In genomic region chr12:119177724-119178380, GRCh38 we compare ENCODE assay signal across 17 cellular contexts. TPM values are rescaled to one million over a fixed set of nuclear protein-coding genes. Genes with fewer than 3 reads are reported as not detected.
DNase-seq lines count a peak whose midpoint lies in the region; ATAC-seq and TF ChIP-seq lines count a peak whose summit lies in the region.
"Had no signal": no experiment of that assay in that cellular context is flagged by ENCODE, and none has a peak within 500 bp of the region (broad histone marks: within the 10 kb centered on the region; RNA-seq: fewer than 3 reads in every experiment).

No MANE protein-coding gene starts in this region.

- H3K27ac Mint-ChIP-seq in Caco-2 (ENCODE audit: unreplicated experiment) (peak overlapping the region; percentile 97), immature natural killer cell (no peak overlapping the region)
- H3K27ac Mint-ChIP-seq: T-helper 1 cell treated with Interleukin-12 subunit alpha and Interleukin-12 subunit beta and Interleukin-4 antibody, amounts not matched to agents 30 μg/mL and 1 μg/mL, for 36 hours had no signal

- H3K4me1 Mint-ChIP-seq in Caco-2 (ENCODE audit: low read depth, unreplicated experiment): peaks cover 29% of the 10 kb centered on the region
- H3K4me1 Mint-ChIP-seq in immature natural killer cell: no peaks in the 10 kb centered on the region

- intact Hi-C loops in Caco-2 (cut with micrococcal nuclease; ENCODE audit: unreplicated experiment) (loop anchor here (1.0 to 10.0 kb wide), 3 partner anchors 9 to 61 kb away; no protein-coding TSS in a partner anchor), ascending aorta (cut with DNase I) (loop anchor here (1.0 to 10.0 kb wide), 4 partner anchors 22 to 1116 kb away; partner anchors contain the start of genes PEBP1, SUDS3 and WSB2), left lung (cut with DNase I) (no loop called here)

- H3K4me1 ChIP-seq in Caco-2: peaks cover 47% of the 10 kb centered on the region
- H3K4me1 ChIP-seq in ascending aorta: peaks cover 4 to 33% of the 10 kb centered on the region in 2 donors
- peaks cover 5 to 23% of the 10 kb centered on the region in 2 donors for H3K4me1 ChIP-seq in left lung
- H3K4me1 ChIP-seq in skeletal muscle tissue (ENCODE audit: control insufficient read depth in 3 of 3, insufficient read depth in 3 of 3, low read length in 3 of 3): peaks cover 27 to 37% (median 35%) of the 10 kb centered on the region in 3 donors

- H3K9me3 ChIP-seq in Caco-2 (no peaks in the 10 kb centered on the region), ascending aorta (no peaks in the 10 kb centered on the region), left lung (no peaks in the 10 kb centered on the region), skeletal muscle tissue (ENCODE audit: control insufficient read depth in 3 of 3, low read length in 3 of 3) (no peaks in the 10 kb centered on the region)

- POLR2A ChIA-PET in Caco-2 (lab: Charles Lee): interaction anchor here (0.6 to 1.3 kb wide), 3 partner anchors 9 to 213 kb away, joined by 3 to 4 read pairs (median 3); no protein-coding TSS in a partner anchor

- H3K27ac ChIP-seq in ascending aorta: peak overlapping the region; percentile 96 to 97
- H3K27ac ChIP-seq in left lung: peak overlapping the region; percentile 87 to 94
- peak overlapping the region; percentile 97 for H3K27ac ChIP-seq in skeletal muscle tissue (ENCODE audit: low read depth, low read length)

- H3K9me3 Mint-ChIP-seq in Caco-2 (ENCODE audit: unreplicated experiment) (no peaks in the 10 kb centered on the region), immature natural killer cell (peaks cover 0 to 1% (median 0%) of the 10 kb centered on the region in 6 donors)
- H3K9me3 Mint-ChIP-seq: activated T-cell treated with anti-CD3 and anti-CD28 coated beads, Interleukin-2, amount 50 U/mL, for 4 hours; T-helper 1 cell treated with Interleukin-12 subunit alpha and Interleukin-12 subunit beta and Interleukin-4 antibody, amounts not matched to agents 30 μg/mL and 1 μg/mL, for 36 hours had no signal

- CTCF ChIA-PET in Caco-2 (lab: Charles Lee): no interaction called here

- DNase-seq in Caco-2: no peak
- no peak for DNase-seq in ascending aorta (ENCODE audit: low spot score in 2 of 2)
- DNase-seq in left lung: no peak
- DNase-seq in activated gamma-delta T cell (lab: John Stamatoyannopoulos, UW): no peak
- DNase-seq in immature natural killer cell: no peak
- DNase-seq: activated CD4-positive, alpha-beta T cell treated with anti-CD3 and anti-CD28 coated beads for 48 hours; activated T-cell treated with anti-CD3 and anti-CD28 coated beads, Interleukin-2, amount 50 U/mL, for 4 hours; effector memory CD4-positive, alpha-beta T cell; foreskin melanocyte; Karpas-422; NCI-H1694 treated with DMSO at 0.1 percent for 48 hours; NCI-H526 treated with DMSO at 0.1 percent for 48 hours had no signal

- ATAC-seq in left lung: no peak
- no peak for ATAC-seq in GM21786 (IDR thresholded peaks at IDR 0.05; ENCODE audit: unreplicated experiment)
- no peak for ATAC-seq in HG03378 (IDR thresholded peaks at IDR 0.05; ENCODE audit: unreplicated experiment)
- ATAC-seq: activated T-cell treated with anti-CD3 and anti-CD28 coated beads, Interleukin-2, amount 50 U/mL, for 4 hours had no signal

- H3K27me3 ChIP-seq in Caco-2 (replicated peaks; ENCODE audit: control insufficient read depth, insufficient read depth, low read length): no peaks in the 10 kb centered on the region
- no peaks in the 10 kb centered on the region for H3K27me3 ChIP-seq in ascending aorta
- peaks cover 0 to 10% of the 10 kb centered on the region in 2 donors for H3K27me3 ChIP-seq in left lung
- no peaks in the 10 kb centered on the region for H3K27me3 ChIP-seq in skeletal muscle tissue (ENCODE audit: control insufficient read depth in 3 of 3, insufficient read depth in 3 of 3, low read length in 3 of 3)

- TF ChIP-seq CTCF in Caco-2 (IDR thresholded peaks at IDR 0.05; ENCODE audit: insufficient read depth in 1 of 2, low read depth in 1 of 2, low read length in 1 of 2, severe bottlenecking in 1 of 2, unreplicated experiment in 1 of 2) (no peak), ascending aorta (IDR thresholded peaks at IDR 0.05) (no peak), left lung (IDR thresholded peaks at IDR 0.05) (no peak)

- no TSS peak for BruUV-seq in Caco-2 (replicated peaks; lab: Mats Ljungman, UMichigan)

- H3K4me3 ChIP-seq in Caco-2 (ENCODE audit: low read depth, low read length): no peak overlapping the region
- H3K4me3 ChIP-seq in ascending aorta: no peak overlapping the region
- H3K4me3 ChIP-seq in left lung: no peak overlapping the region
- peak overlapping the region; percentile 12 to 45 (median 20) for H3K4me3 ChIP-seq in skeletal muscle tissue (ENCODE audit: low read length in 3 of 3)

- H3K36me3 ChIP-seq in Caco-2 (ENCODE audit: control insufficient read depth, insufficient read depth, low read length) (no peaks in the 10 kb centered on the region), ascending aorta (peaks cover 0 to 7% of the 10 kb centered on the region in 2 donors), left lung (no peaks in the 10 kb centered on the region), skeletal muscle tissue (ENCODE audit: control insufficient read depth in 3 of 3, insufficient read depth in 3 of 3, low read length in 3 of 3) (peaks cover 2 to 26% (median 18%) of the 10 kb centered on the region in 3 donors)

- peak overlapping the region; percentile 74 for H3K4me3 Mint-ChIP-seq in Caco-2 (ENCODE audit: unreplicated experiment)
- H3K4me3 Mint-ChIP-seq in immature natural killer cell: no peak overlapping the region
- H3K4me3 Mint-ChIP-seq: activated T-cell treated with anti-CD3 and anti-CD28 coated beads, Interleukin-2, amount 50 U/mL, for 4 hours; T-helper 1 cell treated with Interleukin-12 subunit alpha and Interleukin-12 subunit beta and Interleukin-4 antibody, amounts not matched to agents 30 μg/mL and 1 μg/mL, for 36 hours had no signal

- H3K36me3 Mint-ChIP-seq in Caco-2 (ENCODE audit: insufficient read depth, unreplicated experiment) (peaks cover 7% of the 10 kb centered on the region), immature natural killer cell (no peaks in the 10 kb centered on the region)

- H3K9ac ChIP-seq in skeletal muscle tissue (ENCODE audit: low read depth in 1 of 3, low read length in 3 of 3): peak overlapping the region; percentile 48 to 92 (median 89)

- H3K27me3 Mint-ChIP-seq in Caco-2 (ENCODE audit: insufficient read depth, unreplicated experiment): no peaks in the 10 kb centered on the region
- peaks cover 0 to 1% (median 0%) of the 10 kb centered on the region in 3 donors for H3K27me3 Mint-ChIP-seq in immature natural killer cell (ENCODE audit: low read depth in 3 of 3)

RNA-seq across cellular contexts. Expression of gene HSPB8, which starts 0.9 kb away (rescaled TPM):
- 15.3 and 17.1 TPM in 2 replicates for total RNA-seq in Caco-2 (2022)
- 129 TPM for total RNA-seq in ascending aorta
- total RNA-seq in left lung: 10 to 100 TPM; 64.1 to 68.6 TPM
- total RNA-seq in skeletal muscle tissue: 94.5 TPM
- polyA plus RNA-seq in immature natural killer cell: not detected
- total RNA-seq: activated T-cell treated with anti-CD3 and anti-CD28 coated beads, Interleukin-2, amount 50 U/mL, for 4 hours had no signal
- polyA plus RNA-seq: neural cell had no signal

Comparison
In these comparisons a context has a peak if more than half of its experiments do, and no peak if none do; other contexts are left out.
1. H3K4me3 ChIP-seq: peak in skeletal muscle tissue (3 of 3); none in Caco-2 (single experiment), ascending aorta (0 of 2) and left lung (0 of 2).
2. intact Hi-C loops: an anchor here in Caco-2 (1.0 to 10.0 kb wide) and ascending aorta (1.0 to 10.0 kb wide); none called in left lung.
3. Peak in every context shown above with its lines, with median percentiles within 50 percentile points of each other: H3K27ac ChIP-seq.